29 cellular contexts compared by ENCODE assay signal in genomic region chr6:154840363-154840762, GRCh38.
"Had no signal": no experiment of that assay in that cellular context is flagged by ENCODE, and none has a peak within 500 bp of the region (broad histone marks: within the 10 kb centered on the region; RNA-seq: fewer than 3 reads in every experiment).

No MANE protein-coding gene starts in this region.

- H3K27ac ChIP-seq: stomach, suprapubic skin, testis, thoracic aorta, tibial artery, tibial nerve, transverse colon, upper lobe of left lung, upper lobe of right lung, uterus, vagina had no signal

- ATAC-seq: stimulated activated effector memory CD8-positive, alpha-beta T cell treated with anti-CD3 and anti-CD28 coated beads, Interleukin-12 subunit alpha, Interleukin-12 subunit beta, amount 100 ng/mL, for 72 hours; stimulated activated memory B cell treated with anti-CD40 and anti-IgM and Interleukin-4, amounts not matched to agents 10 μg/mL and 1 μg/mL and 100 μg/mL, for 72 hours; stimulated activated naive B cell treated with anti-CD40 and anti-IgM and Interleukin-4, amounts not matched to agents 10 μg/mL and 1 μg/mL and 100 μg/mL, for 72 hours; stimulated activated naive CD8-positive, alpha-beta T cell treated with anti-CD3 and anti-CD28 coated beads, Interleukin-15, amount 100 ng/mL, for 72 hours; stimulated activated naive CD8-positive, alpha-beta T cell treated with anti-CD3 and anti-CD28 coated beads, Interleukin-15, Interleukin-2, amounts not matched to agents 100 U/mL and 50 U/mL, for 24 hours; upper lobe of right lung had no signal

- H3K27ac Mint-ChIP-seq: stimulated activated effector memory CD8-positive, alpha-beta T cell treated with anti-CD3 and anti-CD28 coated beads, Interleukin-12 subunit alpha, Interleukin-12 subunit beta, amount 100 ng/mL, for 72 hours; stimulated activated memory B cell treated with anti-CD40 and anti-IgM and Interleukin-4, amounts not matched to agents 10 μg/mL and 1 μg/mL and 100 μg/mL, for 72 hours; stimulated activated naive B cell treated with anti-CD40 and anti-IgM and Interleukin-4, amounts not matched to agents 10 μg/mL and 1 μg/mL and 100 μg/mL, for 72 hours; stimulated activated naive CD8-positive, alpha-beta T cell treated with anti-CD3 and anti-CD28 coated beads, Interleukin-15, amount 100 ng/mL, for 72 hours; stimulated activated naive CD8-positive, alpha-beta T cell treated with anti-CD3 and anti-CD28 coated beads, Interleukin-15, Interleukin-2, amounts not matched to agents 100 ng/mL and 50 ng/mL, for 24 hours; type B pancreatic cell had no signal

- H3K4me1 Mint-ChIP-seq: stimulated activated effector memory CD8-positive, alpha-beta T cell treated with anti-CD3 and anti-CD28 coated beads, Interleukin-12 subunit alpha, Interleukin-12 subunit beta, amount 100 ng/mL, for 72 hours had no signal

- H3K36me3 ChIP-seq: thoracic aorta, thyroid gland, tibial artery, upper lobe of right lung, uterus, vagina had no signal

- H3K4me1 ChIP-seq: suprapubic skin, testis, uterus, vagina had no signal

- DNase-seq: stimulated activated CD4-positive, alpha-beta T cell treated with anti-CD3 and anti-CD28 coated beads, Interleukin-2, amount 100 ng/mL, for 48 hours; stimulated activated CD4-positive, alpha-beta T cell treated with anti-CD3 and anti-CD28 coated beads, Interleukin-4, amount 100 ng/mL, for 1 hour; stimulated activated CD4-positive, alpha-beta T cell treated with anti-CD3 and anti-CD28 coated beads, Interleukin-4, amount 100 ng/mL, for 24 hours; stimulated activated CD4-positive, alpha-beta T cell treated with anti-CD3 and anti-CD28 coated beads, Interleukin-4, amount 100 ng/mL, for 4 hours; stimulated activated CD8-positive, alpha-beta memory T cell treated with anti-CD3 and anti-CD28 coated beads, Interleukin-4, amount 100 ng/mL, for 48 hours; stimulated activated naive B cell treated with anti-CD40 and anti-IgM and Interleukin-4, amounts not matched to agents 10 μg/mL and 1 μg/mL and 100 μg/mL, for 72 hours; stimulated activated naive CD4-positive, alpha-beta T cell; stimulated activated naive CD4-positive, alpha-beta T cell treated with Interleukin-2 at 50 U/mL for 16 hours; stimulated activated naive CD8-positive, alpha-beta T cell treated with anti-CD3 and anti-CD28 coated beads, Interleukin-15, amount 100 ng/mL, for 72 hours; stimulated activated naive CD8-positive, alpha-beta T cell treated with anti-CD3 and anti-CD28 coated beads, Interleukin-15, Interleukin-2, amounts not matched to agents 100 U/mL and 50 U/mL, for 24 hours; stomach; substantia nigra; testis; thyroid gland; tibial artery; transverse colon; trophoblast cell; upper lobe of left lung; upper lobe of right lung; uterus had no signal

- H3K4me3 ChIP-seq: stomach, suprapubic skin, testis, thoracic aorta, thyroid gland, tibial artery, tibial nerve, transverse colon, upper lobe of left lung, upper lobe of right lung, uterus, vagina had no signal

- H3K27me3 Mint-ChIP-seq: stimulated activated memory B cell treated with anti-CD40 and anti-IgM and Interleukin-4, amounts not matched to agents 10 μg/mL and 1 μg/mL and 100 μg/mL, for 72 hours; stimulated activated naive B cell treated with anti-CD40 and anti-IgM and Interleukin-4, amounts not matched to agents 10 μg/mL and 1 μg/mL and 100 μg/mL, for 72 hours; stimulated activated naive CD8-positive, alpha-beta T cell treated with anti-CD3 and anti-CD28 coated beads, Interleukin-15, amount 100 ng/mL, for 72 hours; stimulated activated naive CD8-positive, alpha-beta T cell treated with anti-CD3 and anti-CD28 coated beads, Interleukin-15, Interleukin-2, amounts not matched to agents 100 ng/mL and 50 ng/mL, for 24 hours; type B pancreatic cell had no signal

- H3K9me3 Mint-ChIP-seq: stimulated activated effector memory CD8-positive, alpha-beta T cell treated with anti-CD3 and anti-CD28 coated beads, Interleukin-12 subunit alpha, Interleukin-12 subunit beta, amount 100 ng/mL, for 72 hours; stimulated activated memory B cell treated with anti-CD40 and anti-IgM and Interleukin-4, amounts not matched to agents 10 μg/mL and 1 μg/mL and 100 μg/mL, for 72 hours; stimulated activated naive B cell treated with anti-CD40 and anti-IgM and Interleukin-4, amounts not matched to agents 10 μg/mL and 1 μg/mL and 100 μg/mL, for 72 hours; stimulated activated naive CD8-positive, alpha-beta T cell treated with anti-CD3 and anti-CD28 coated beads, Interleukin-15, amount 100 ng/mL, for 72 hours; stimulated activated naive CD8-positive, alpha-beta T cell treated with anti-CD3 and anti-CD28 coated beads, Interleukin-15, Interleukin-2, amounts not matched to agents 100 ng/mL and 50 ng/mL, for 24 hours; type B pancreatic cell had no signal

- FAIRE-seq: urothelium cell line had no signal

- H3K27me3 ChIP-seq: stomach, suprapubic skin, testis, thyroid gland, tibial artery, tibial nerve, transverse colon, upper lobe of left lung, upper lobe of right lung, uterus, vagina had no signal

- H3K9me3 ChIP-seq: stomach, suprapubic skin, testis, thoracic aorta, thyroid gland, tibial artery, tibial nerve, transverse colon, upper lobe of left lung, upper lobe of right lung, uterus, vagina had no signal

- H3K4me3 Mint-ChIP-seq: stimulated activated effector memory CD8-positive, alpha-beta T cell treated with anti-CD3 and anti-CD28 coated beads, Interleukin-12 subunit alpha, Interleukin-12 subunit beta, amount 100 ng/mL, for 72 hours; stimulated activated memory B cell treated with anti-CD40 and anti-IgM and Interleukin-4, amounts not matched to agents 10 μg/mL and 1 μg/mL and 100 μg/mL, for 72 hours; stimulated activated naive B cell treated with anti-CD40 and anti-IgM and Interleukin-4, amounts not matched to agents 10 μg/mL and 1 μg/mL and 100 μg/mL, for 72 hours; stimulated activated naive CD8-positive, alpha-beta T cell treated with anti-CD3 and anti-CD28 coated beads, Interleukin-15, amount 100 ng/mL, for 72 hours; stimulated activated naive CD8-positive, alpha-beta T cell treated with anti-CD3 and anti-CD28 coated beads, Interleukin-15, Interleukin-2, amounts not matched to agents 100 ng/mL and 50 ng/mL, for 24 hours; type B pancreatic cell had no signal
